1 cellular context compared by ENCODE assay signal in genomic region chr22:37904572-37905533, GRCh38.
TF ChIP-seq lines count a peak whose summit lies in the region.

No MANE protein-coding gene starts in this region.

TF ChIP-seq in SK-N-SH, 30 proteins besides CTCF, POLR2A, EP300 and RAD21 (continued from another document):
- TF ChIP-seq REST (IDR thresholded peaks at IDR 0.05; ENCODE audit: low read depth, low read length): no peak
- no peak for TF ChIP-seq USF2 (IDR thresholded peaks at IDR 0.05; ENCODE audit: borderline replicate concordance, low read depth, low read length)
- no peak for TF ChIP-seq CHD2 (IDR thresholded peaks at IDR 0.05; ENCODE audit: low read length, partially characterized antibody)
- no peak for TF ChIP-seq SMC3 (IDR thresholded peaks at IDR 0.05; ENCODE audit: low read depth, low read length)
- no peak for TF ChIP-seq MXI1 (IDR thresholded peaks at IDR 0.05; ENCODE audit: low read depth, low read length)
- TF ChIP-seq EZH2phosphoT487 (IDR thresholded peaks at IDR 0.05; ENCODE audit: borderline replicate concordance, low read depth): no peak
- TF ChIP-seq FOXM1 (IDR thresholded peaks at IDR 0.05; ENCODE audit: low read depth): no peak
- TF ChIP-seq FOSL2 (IDR thresholded peaks at IDR 0.05; ENCODE audit: borderline replicate concordance, low read depth): peak; percentile 96
- TF ChIP-seq RCOR1 (IDR thresholded peaks at IDR 0.05; ENCODE audit: low read length): no peak
- peak; percentile 50; the same call in 1 of the 2 replicates for TF ChIP-seq USF1 (IDR thresholded peaks at IDR 0.05; ENCODE audit: borderline replicate concordance, low read depth)
- TF ChIP-seq GATA2 (CRISPR knock-in tag; IDR thresholded peaks at IDR 0.05): no peak
- TF ChIP-seq GABPA (IDR thresholded peaks at IDR 0.05; ENCODE audit: low read depth): no peak
- TF ChIP-seq YY1 (IDR thresholded peaks at IDR 0.05; ENCODE audit: low read depth): peak; percentile 27; the same call in 1 of the 2 replicates
- TF ChIP-seq IRF3 (IDR thresholded peaks at IDR 0.05; ENCODE audit: low read depth, low read length): no peak
- TF ChIP-seq TCF12 (IDR thresholded peaks at IDR 0.05): peak; percentile 77
- TF ChIP-seq, protein P1, sequence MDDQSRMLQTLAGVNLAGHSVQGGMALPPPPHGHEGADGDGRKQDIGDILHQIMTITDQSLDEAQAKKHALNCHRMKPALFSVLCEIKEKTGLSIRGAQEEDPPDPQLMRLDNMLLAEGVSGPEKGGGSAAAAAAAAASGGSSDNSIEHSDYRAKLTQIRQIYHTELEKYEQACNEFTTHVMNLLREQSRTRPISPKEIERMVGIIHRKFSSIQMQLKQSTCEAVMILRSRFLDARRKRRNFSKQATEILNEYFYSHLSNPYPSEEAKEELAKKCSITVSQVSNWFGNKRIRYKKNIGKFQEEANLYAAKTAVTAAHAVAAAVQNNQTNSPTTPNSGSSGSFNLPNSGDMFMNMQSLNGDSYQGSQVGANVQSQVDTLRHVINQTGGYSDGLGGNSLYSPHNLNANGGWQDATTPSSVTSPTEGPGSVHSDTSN (IDR thresholded peaks at IDR 0.05): peak; percentile 26; the same call in 1 of the 2 replicates
- TF ChIP-seq NFIC (IDR thresholded peaks at IDR 0.05; ENCODE audit: borderline replicate concordance): 0 out of 2 replicates have a peak, but pooled peaks have one; percentile 24
- TF ChIP-seq NRF1 (IDR thresholded peaks at IDR 0.05; ENCODE audit: low read depth, low read length): no peak
- no peak for TF ChIP-seq FOXJ3 (CRISPR knock-in tag; IDR thresholded peaks at IDR 0.05)
- no peak for TF ChIP-seq RFX5 (IDR thresholded peaks at IDR 0.05; ENCODE audit: low read length)
- TF ChIP-seq MEF2A (IDR thresholded peaks at IDR 0.05; ENCODE audit: borderline replicate concordance, low read depth): no peak
- TF ChIP-seq TEAD4 (IDR thresholded peaks at IDR 0.05; ENCODE audit: borderline replicate concordance, insufficient read depth): no peak
- TF ChIP-seq, protein P2, sequence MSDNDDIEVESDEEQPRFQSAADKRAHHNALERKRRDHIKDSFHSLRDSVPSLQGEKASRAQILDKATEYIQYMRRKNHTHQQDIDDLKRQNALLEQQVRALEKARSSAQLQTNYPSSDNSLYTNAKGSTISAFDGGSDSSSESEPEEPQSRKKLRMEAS (IDR thresholded peaks at IDR 0.05; ENCODE audit: low read depth): peak; percentile 76
- peak; percentile 81 for TF ChIP-seq JUND (IDR thresholded peaks at IDR 0.05)
